ENCODE assay signal across 35 cellular contexts in the genomic region with DNA sequence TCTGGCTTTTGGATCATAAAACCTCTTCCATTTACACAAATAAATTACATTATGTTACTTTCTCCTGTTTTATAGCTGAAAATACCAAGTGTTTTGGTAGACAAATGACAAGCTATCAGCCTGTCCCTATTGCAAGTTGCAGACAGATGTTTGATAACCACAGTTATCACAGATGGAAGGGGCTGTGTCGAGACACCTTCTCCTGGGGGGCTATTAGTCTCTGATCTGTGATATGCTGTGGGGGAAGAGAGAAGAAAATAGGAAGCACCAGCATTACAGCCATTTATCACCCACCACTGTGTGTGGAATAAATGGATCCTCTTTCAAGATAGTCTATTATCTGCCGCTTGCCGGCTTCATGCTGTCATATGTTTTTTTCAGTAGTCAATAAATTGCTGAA.
"Had no signal": no experiment of that assay in that cellular context is flagged by ENCODE, and none has a peak within 500 bp of the region (broad histone marks: within the 10 kb centered on the region; RNA-seq: fewer than 3 reads in every experiment).

No MANE protein-coding gene starts in this region.

- H3K36me3 ChIP-seq: MG63 had no signal

- H3K9ac ChIP-seq: KMS-11 had no signal

- H3K4me3 ChIP-seq: MG63 had no signal

- DNase-seq: Karpas-422, Kasumi-1, KG1, MG63, MM.1S, MV-4-11, NCI-H1048, NCI-H1092, NCI-H1092 treated with DMSO at 0.1 percent for 48 hours, NCI-H1105, NCI-H1105 treated with DMSO at 0.1 percent for 48 hours, NCI-H1417, NCI-H1417 treated with DMSO at 0.1 percent for 48 hours, NCI-H1436, NCI-H1436 treated with DMSO at 0.1 percent for 48 hours, NCI-H146, NCI-H1694, NCI-H1694 treated with DMSO at 0.1 percent for 48 hours, NCI-H187, NCI-H187 treated with DMSO at 0.1 percent for 48 hours, NCI-H1930, NCI-H2029, NCI-H2029 treated with DMSO at 0.1 percent for 48 hours, NCI-H2081, NCI-H2081 treated with DMSO at 0.1 percent for 48 hours, NCI-H2107, NCI-H2171, NCI-H2171 treated with DMSO at 0.1 percent for 48 hours, NCI-H2227 treated with DMSO at 0.1 percent for 48 hours, NCI-H226, NCI-H345, NCI-H446, NCI-H446 treated with DMSO at 0.1 percent for 48 hours, NCI-H510A had no signal

- H3K4me2 ChIP-seq: KMS-11 had no signal

- H3K27ac ChIP-seq: KMS-11 had no signal

- H3K9me3 ChIP-seq: MG63 had no signal
